11 cellular contexts compared by ENCODE assay signal in the genomic region with DNA sequence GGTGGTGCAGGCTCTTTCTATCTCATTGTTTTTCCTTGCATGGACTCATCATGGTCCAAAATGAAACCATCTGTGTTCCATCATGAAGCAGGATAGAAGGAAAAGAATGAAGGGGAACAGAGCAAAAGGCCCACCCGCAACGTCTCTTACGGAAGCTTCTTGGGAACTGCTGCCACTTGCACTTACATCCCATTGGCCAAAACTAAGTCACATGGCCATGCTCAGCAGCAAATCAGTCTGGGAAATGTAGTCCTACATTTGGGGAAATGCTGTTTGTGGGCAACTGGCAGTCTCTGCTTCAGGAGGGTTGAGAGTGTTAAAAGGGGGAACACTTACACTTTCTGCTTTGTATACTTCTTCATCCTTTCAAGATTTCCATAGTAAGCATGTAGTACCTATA.
DNase-seq lines count a peak whose midpoint lies in the region; ATAC-seq, FAIRE-seq and TF ChIP-seq lines count a peak whose summit lies in the region.
"Had no signal": no experiment of that assay in that cellular context is flagged by ENCODE, and none has a peak within 500 bp of the region (broad histone marks: within the 10 kb centered on the region; RNA-seq: fewer than 3 reads in every experiment).

No MANE protein-coding gene starts in this region.

- POLR2A ChIA-PET in GM12878 (lab: Charles Lee) = no interaction called here

- intact Hi-C loops in heart left ventricle (cut with DNase I) (no loop called here), Right ventricle myocardium inferior (cut with DNase I) (no loop called here), GM12878 (cut with micrococcal nuclease; ENCODE audit: unreplicated experiment) (no loop called here), upper lobe of right lung (cut with DNase I) (no loop called here)

- H3K9me3 ChIP-seq in heart left ventricle (no peaks in the 10 kb centered on the region), GM12878 (replicated peaks; ENCODE audit: control insufficient read depth, insufficient read depth, low read length) (no peaks in the 10 kb centered on the region), upper lobe of right lung (no peaks in the 10 kb centered on the region)
- H3K9me3 ChIP-seq: Caco-2 had no signal

- no peaks in the 10 kb centered on the region for H3K36me3 ChIP-seq in heart left ventricle
- H3K36me3 ChIP-seq in GM12878 (ENCODE audit: control insufficient read depth in 2 of 2, insufficient read depth in 2 of 2, low read length in 1 of 2) = no peaks in the 10 kb centered on the region
- no peaks in the 10 kb centered on the region for H3K36me3 ChIP-seq in upper lobe of right lung

- BruUV-seq in GM12878 (replicated peaks; lab: Mats Ljungman, UMichigan) = no TSS peak

- TF ChIP-seq POLR2A in heart left ventricle (IDR thresholded peaks at IDR 0.05) (no peak), GM12878 (IDR thresholded peaks at IDR 0.05; ENCODE audit: low read depth, low read length) (no peak)

- H3K9ac ChIP-seq in GM12878 (ENCODE audit: control insufficient read depth, insufficient read depth, low read length) = no peak overlapping the region

- H3K4me1 ChIP-seq in heart left ventricle (no peaks in the 10 kb centered on the region), GM12878 (ENCODE audit: control insufficient read depth, insufficient read depth, low read length) (no peaks in the 10 kb centered on the region), upper lobe of right lung (no peaks in the 10 kb centered on the region)
- H3K4me1 ChIP-seq: Caco-2 had no signal

- no peak overlapping the region for H3K27ac ChIP-seq in heart left ventricle
- H3K27ac ChIP-seq in GM12878 (ENCODE audit: control insufficient read depth, insufficient read depth) = no peak overlapping the region
- H3K27ac ChIP-seq in upper lobe of right lung = no peak overlapping the region

- no peak overlapping the region for H3K4me2 ChIP-seq in GM12878 (ENCODE audit: control insufficient read depth, insufficient read depth)

- FAIRE-seq in GM12878 (lab: Jason Lieb, UNC) = no peak

- H3K27me3 ChIP-seq in heart left ventricle = no peaks in the 10 kb centered on the region
- H3K27me3 ChIP-seq in GM12878 (replicated peaks in 1 of 2; ENCODE audit: control insufficient read depth in 2 of 2, insufficient read depth in 2 of 2, low read length in 1 of 2) = no peaks in the 10 kb centered on the region; a peak in 1 of 4 replicates
- peaks cover 6% of the 10 kb centered on the region for H3K27me3 ChIP-seq in upper lobe of right lung

- 50 to 71% (median 59%) methylated on average over 3 of the region's 3 CpGs for WGBS in heart left ventricle, 4 donors
- WGBS in GM12878 (ENCODE audit: insufficient coverage, insufficient replicate concordance, low lambda C conversion rate, missing lambda C conversion rate) = 3% methylated on average over 3 of the region's 3 CpGs

- H2AFZ ChIP-seq in GM12878 (ENCODE audit: control insufficient read depth, low read depth, low read length) = peak overlapping the region; percentile 44; the same call in 1 of the 2 replicates

- SMC1A ChIA-PET in GM12878 (lab: Charles Lee; ENCODE audit: uncharacterized antibody, unreplicated experiment) = no interaction called here

- in situ Hi-C loops in GM12878 (cut with MboI) = no loop called here

- RAD21 ChIA-PET in GM12878 (lab: Charles Lee; ENCODE audit: unreplicated experiment) = no interaction called here

- TF ChIP-seq EP300 in GM12878 (IDR thresholded peaks at IDR 0.05; ENCODE audit: borderline replicate concordance in 1 of 2, control insufficient read depth in 1 of 2, low read depth in 2 of 2, low read length in 2 of 2) = no peak

- H4K20me1 ChIP-seq in GM12878 (ENCODE audit: control insufficient read depth, insufficient read depth) = no peaks in the 10 kb centered on the region

- ATAC-seq in heart left ventricle = peak; percentile 38 to 52 (median 49)
- no peak for ATAC-seq in Right ventricle myocardium inferior
- peak; percentile 21; the same call in 1 of the 3 replicates for ATAC-seq in GM12878
- peak; percentile 79 for ATAC-seq in upper lobe of right lung
- ATAC-seq: esophagus mucosa had no signal

- no peak for TF ChIP-seq RAD21 in GM12878 (IDR thresholded peaks at IDR 0.05; ENCODE audit: insufficient read depth, low read depth, low read length)

- CTCF ChIA-PET in GM12878 (lab: Yijun Ruan, JAX) = interaction anchor here (1.0 kb wide), 1 partner anchor 20 kb away, joined by 4 read pairs; no protein-coding TSS in a partner anchor

- TF ChIP-seq CTCF in heart left ventricle (IDR thresholded peaks at IDR 0.05) = no peak
- no peak for TF ChIP-seq CTCF in GM12878 (IDR thresholded peaks at IDR 0.05 in 2 of 3, conservative IDR thresholded peaks at IDR 0.05 in 1 of 3; ENCODE audit: control insufficient read depth in 2 of 3, extremely low read depth in 1 of 3, insufficient read depth in 1 of 3, low read depth in 3 of 3, low read length in 3 of 3)
- TF ChIP-seq CTCF in upper lobe of right lung (IDR thresholded peaks at IDR 0.05) = no peak

- peak overlapping the region in 3 of 12 donors; percentile 13 to 22 (median 18) for H3K4me3 ChIP-seq in heart left ventricle
- no peak overlapping the region for H3K4me3 ChIP-seq in GM12878
- H3K4me3 ChIP-seq in upper lobe of right lung = no peak overlapping the region

- peak in 1 of 5 donors; percentile 17 for DNase-seq in heart left ventricle
- DNase-seq in Right ventricle myocardium inferior (ENCODE audit: missing footprints) = no peak
- DNase-seq in HT1080 (ENCODE audit: low read depth) = peak; percentile 56
- DNase-seq in GM12878 (ENCODE audit: low read depth, low spot score) = no peak
- DNase-seq in upper lobe of right lung = no peak
- DNase-seq in NCI-H2029 (lab: John Stamatoyannopoulos, UW) = no peak
- DNase-seq in SKM-1 treated with dmso at 0.1 percent for 144 hours (lab: John Stamatoyannopoulos, UW; ENCODE audit: unreplicated experiment) = no peak
- DNase-seq in mucosa of gallbladder (ENCODE audit: low spot score) = no peak
- DNase-seq: NCI-H774 had no signal

- no peaks in the 10 kb centered on the region for H3K79me2 ChIP-seq in GM12878 (ENCODE audit: control insufficient read depth, insufficient read depth, low read length)

TF ChIP-seq in GM12878, 131 proteins besides CTCF, POLR2A, EP300 and RAD21 (continues in another document):
- TF ChIP-seq, protein P1, sequence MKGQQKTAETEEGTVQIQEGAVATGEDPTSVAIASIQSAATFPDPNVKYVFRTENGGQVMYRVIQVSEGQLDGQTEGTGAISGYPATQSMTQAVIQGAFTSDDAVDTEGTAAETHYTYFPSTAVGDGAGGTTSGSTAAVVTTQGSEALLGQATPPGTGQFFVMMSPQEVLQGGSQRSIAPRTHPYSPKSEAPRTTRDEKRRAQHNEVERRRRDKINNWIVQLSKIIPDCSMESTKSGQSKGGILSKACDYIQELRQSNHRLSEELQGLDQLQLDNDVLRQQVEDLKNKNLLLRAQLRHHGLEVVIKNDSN (IDR thresholded peaks at IDR 0.05; ENCODE audit: borderline replicate concordance, extremely low read length, insufficient read depth, low read depth, low read length) = peak; percentile 84
- TF ChIP-seq, protein P2, sequence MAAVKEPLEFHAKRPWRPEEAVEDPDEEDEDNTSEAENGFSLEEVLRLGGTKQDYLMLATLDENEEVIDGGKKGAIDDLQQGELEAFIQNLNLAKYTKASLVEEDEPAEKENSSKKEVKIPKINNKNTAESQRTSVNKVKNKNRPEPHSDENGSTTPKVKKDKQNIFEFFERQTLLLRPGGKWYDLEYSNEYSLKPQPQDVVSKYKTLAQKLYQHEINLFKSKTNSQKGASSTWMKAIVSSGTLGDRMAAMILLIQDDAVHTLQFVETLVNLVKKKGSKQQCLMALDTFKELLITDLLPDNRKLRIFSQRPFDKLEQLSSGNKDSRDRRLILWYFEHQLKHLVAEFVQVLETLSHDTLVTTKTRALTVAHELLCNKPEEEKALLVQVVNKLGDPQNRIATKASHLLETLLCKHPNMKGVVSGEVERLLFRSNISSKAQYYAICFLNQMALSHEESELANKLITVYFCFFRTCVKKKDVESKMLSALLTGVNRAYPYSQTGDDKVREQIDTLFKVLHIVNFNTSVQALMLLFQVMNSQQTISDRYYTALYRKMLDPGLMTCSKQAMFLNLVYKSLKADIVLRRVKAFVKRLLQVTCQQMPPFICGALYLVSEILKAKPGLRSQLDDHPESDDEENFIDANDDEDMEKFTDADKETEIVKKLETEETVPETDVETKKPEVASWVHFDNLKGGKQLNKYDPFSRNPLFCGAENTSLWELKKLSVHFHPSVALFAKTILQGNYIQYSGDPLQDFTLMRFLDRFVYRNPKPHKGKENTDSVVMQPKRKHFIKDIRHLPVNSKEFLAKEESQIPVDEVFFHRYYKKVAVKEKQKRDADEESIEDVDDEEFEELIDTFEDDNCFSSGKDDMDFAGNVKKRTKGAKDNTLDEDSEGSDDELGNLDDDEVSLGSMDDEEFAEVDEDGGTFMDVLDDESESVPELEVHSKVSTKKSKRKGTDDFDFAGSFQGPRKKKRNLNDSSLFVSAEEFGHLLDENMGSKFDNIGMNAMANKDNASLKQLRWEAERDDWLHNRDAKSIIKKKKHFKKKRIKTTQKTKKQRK (IDR thresholded peaks at IDR 0.05; ENCODE audit: low read depth, low read length) = no peak
- no peak for TF ChIP-seq LARP7 (IDR thresholded peaks at IDR 0.05)
- TF ChIP-seq PAX5 (IDR thresholded peaks at IDR 0.05; ENCODE audit: borderline replicate concordance, low read depth, low read length) = no peak
- TF ChIP-seq, protein P3, sequence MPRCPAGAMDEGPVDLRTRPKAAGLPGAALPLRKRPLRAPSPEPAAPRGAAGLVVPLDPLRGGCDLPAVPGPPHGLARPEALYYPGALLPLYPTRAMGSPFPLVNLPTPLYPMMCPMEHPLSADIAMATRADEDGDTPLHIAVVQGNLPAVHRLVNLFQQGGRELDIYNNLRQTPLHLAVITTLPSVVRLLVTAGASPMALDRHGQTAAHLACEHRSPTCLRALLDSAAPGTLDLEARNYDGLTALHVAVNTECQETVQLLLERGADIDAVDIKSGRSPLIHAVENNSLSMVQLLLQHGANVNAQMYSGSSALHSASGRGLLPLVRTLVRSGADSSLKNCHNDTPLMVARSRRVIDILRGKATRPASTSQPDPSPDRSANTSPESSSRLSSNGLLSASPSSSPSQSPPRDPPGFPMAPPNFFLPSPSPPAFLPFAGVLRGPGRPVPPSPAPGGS (IDR thresholded peaks at IDR 0.05; ENCODE audit: borderline replicate concordance, insufficient read depth, low read depth, low read length, poor library complexity, severe bottlenecking) = no peak
- no peak for TF ChIP-seq KDM1A (IDR thresholded peaks at IDR 0.05; ENCODE audit: borderline replicate concordance)
- TF ChIP-seq FOS (IDR thresholded peaks at IDR 0.05; ENCODE audit: borderline replicate concordance, extremely low read depth, insufficient read length) = peak; percentile 3
